In genomic region chr22:26564672-26565071, GRCh38 we compare ENCODE assay signal across 20 cellular contexts. TPM values are rescaled to one million over a fixed set of nuclear protein-coding genes. Genes with fewer than 3 reads are reported as not detected.
"Had no signal": no experiment of that assay in that cellular context is flagged by ENCODE, and none has a peak within 500 bp of the region (broad histone marks: within the 10 kb centered on the region; RNA-seq: fewer than 3 reads in every experiment).

No MANE protein-coding gene starts in this region.

- DNase-seq: activated CD4-positive, alpha-beta T cell treated with anti-CD3 and anti-CD28 coated beads, Interleukin-2, amount 10 ng/mL, durations not matched to agents 7 days and 5 days; activated CD8-positive, alpha-beta memory T cell treated with anti-CD3 and anti-CD28 coated beads for 24 hours; activated naive CD4-positive, alpha-beta T cell treated with Interleukin-2 at 50 U/mL for 16 hours; activated T-cell treated with anti-CD3 and anti-CD28 coated beads for 4 hours; aorta; effector memory CD8-positive, alpha-beta T cell; heart left ventricle; left colon; lower lobe of right lung; stimulated activated CD4-positive, alpha-beta T cell treated with anti-CD3 and anti-CD28 coated beads, Interleukin-15, amount 100 ng/mL, for 24 hours; stimulated activated CD4-positive, alpha-beta T cell treated with anti-CD3 and anti-CD28 coated beads, Interleukin-4, amount 100 ng/mL, for 1 hour; stimulated activated naive CD4-positive, alpha-beta T cell; substantia nigra; upper lobe of right lung had no signal

- H3K4me3 ChIP-seq: heart left ventricle, lower lobe of right lung, skin epidermis, upper lobe of right lung had no signal

- ATAC-seq: effector memory CD8-positive, alpha-beta T cell; heart left ventricle; left colon; lower lobe of right lung had no signal

- H3K27me3 Mint-ChIP-seq: activated CD4-positive, alpha-beta T cell treated with anti-CD3 and anti-CD28 coated beads, Interleukin-2, amount 10 ng/mL, durations not matched to agents 7 days and 5 days; effector memory CD8-positive, alpha-beta T cell had no signal

- H3K4me3 Mint-ChIP-seq: activated CD4-positive, alpha-beta T cell treated with anti-CD3 and anti-CD28 coated beads, Interleukin-2, amount 10 ng/mL, durations not matched to agents 7 days and 5 days; mesothelial cell of epicardium had no signal

- H3K9me3 ChIP-seq: heart left ventricle, lower lobe of right lung, upper lobe of right lung had no signal

- H3K27me3 ChIP-seq: heart left ventricle, upper lobe of right lung had no signal

- H3K36me3 Mint-ChIP-seq: mesothelial cell of epicardium had no signal

- H3K27ac ChIP-seq: heart left ventricle, lower lobe of right lung, upper lobe of right lung had no signal

- H3K9me3 Mint-ChIP-seq: activated CD4-positive, alpha-beta T cell treated with anti-CD3 and anti-CD28 coated beads, Interleukin-2, amount 10 ng/mL, durations not matched to agents 7 days and 5 days; effector memory CD8-positive, alpha-beta T cell; mesothelial cell of epicardium had no signal

- H3K27ac Mint-ChIP-seq: activated CD4-positive, alpha-beta T cell treated with anti-CD3 and anti-CD28 coated beads, Interleukin-2, amount 10 ng/mL, durations not matched to agents 7 days and 5 days had no signal

RNA-seq across cellular contexts. Expression of gene CRYBB1, which starts 53.2 kb away (rescaled TPM):
- total RNA-seq: activated CD4-positive, alpha-beta T cell treated with anti-CD3 and anti-CD28 coated beads, Interleukin-2, amount 10 ng/mL, durations not matched to agents 7 days and 5 days; chondrocyte; dermis blood vessel endothelial cell; epithelial cell of proximal tubule; mesothelial cell of epicardium had no signal

RNA-seq across cellular contexts. Expression of gene CRYBA4, which starts 57.1 kb away (rescaled TPM):
- total RNA-seq: activated CD4-positive, alpha-beta T cell treated with anti-CD3 and anti-CD28 coated beads, Interleukin-2, amount 10 ng/mL, durations not matched to agents 7 days and 5 days; aorta; chondrocyte; dermis blood vessel endothelial cell; epithelial cell of proximal tubule; frontal cortex; heart left ventricle; left colon; lower lobe of right lung; mesothelial cell of epicardium; upper lobe of right lung had no signal
- polyA plus RNA-seq: aorta, heart left ventricle had no signal
